In the genomic region with DNA sequence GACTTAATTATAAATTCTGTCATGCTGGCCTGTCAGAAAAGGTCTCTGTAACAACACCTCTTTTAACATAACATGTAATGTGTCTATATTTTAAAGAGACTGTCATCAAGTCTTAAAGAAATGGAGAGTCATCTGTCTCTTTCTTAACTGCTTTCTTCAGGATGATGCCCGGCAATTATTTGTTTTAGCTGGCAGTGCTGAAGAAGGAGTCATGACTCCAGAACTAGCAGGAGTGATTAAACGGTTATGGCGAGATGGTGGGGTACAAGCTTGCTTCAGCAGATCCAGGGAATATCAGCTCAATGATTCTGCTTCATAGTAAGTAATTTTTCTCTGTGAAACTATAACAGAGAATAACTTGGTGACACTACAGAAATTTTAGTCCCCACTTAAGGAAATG, we compare ENCODE assay signal across 18 cellular contexts. TPM values are rescaled to one million over a fixed set of nuclear protein-coding genes. Genes with fewer than 3 reads are reported as not detected.
DNase-seq lines count a peak whose midpoint lies in the region; ATAC-seq and TF ChIP-seq lines count a peak whose summit lies in the region.
"Had no signal": no experiment of that assay in that cellular context is flagged by ENCODE, and none has a peak within 500 bp of the region (broad histone marks: within the 10 kb centered on the region; RNA-seq: fewer than 3 reads in every experiment).

No MANE protein-coding gene starts in this region.

- intact Hi-C loops in gastrocnemius medialis (cut with DNase I; ENCODE audit: low total_unique reads): no loop called here

- in situ Hi-C loops in gastrocnemius medialis (cut with MboI; ENCODE audit: low sequenced_read_pairs in 4 of 4): no loop called here

- no peaks in the 10 kb centered on the region for H3K27me3 ChIP-seq in gastrocnemius medialis
- H3K27me3 ChIP-seq: ovary had no signal

- H3K4me1 Mint-ChIP-seq in nephron progenitor cell: no peaks in the 10 kb centered on the region
- H3K4me1 Mint-ChIP-seq in stimulated activated naive B cell treated with anti-CD40 and anti-IgM and Interleukin-4, amounts not matched to agents 10 μg/mL and 1 μg/mL and 100 μg/mL, for 72 hours: peaks cover 2 to 12% of the 10 kb centered on the region in 2 donors
- H3K4me1 Mint-ChIP-seq: H9 had no signal

- peaks cover 0 to 28% of the 10 kb centered on the region in 2 donors for H3K36me3 ChIP-seq in gastrocnemius medialis
- H3K36me3 ChIP-seq: ovary had no signal

- no peak for TF ChIP-seq CTCF in coronary artery (IDR thresholded peaks at IDR 0.05)
- no peak for TF ChIP-seq CTCF in nephron progenitor cell (IDR thresholded peaks at IDR 0.05)
- TF ChIP-seq CTCF in gastrocnemius medialis (IDR thresholded peaks at IDR 0.05 in 4 of 5, conservative IDR thresholded peaks at IDR 0.05 in 1 of 5): no peak

- H3K36me3 Mint-ChIP-seq in nephron progenitor cell (ENCODE audit: low read depth): peaks cover 70% of the 10 kb centered on the region
- H3K36me3 Mint-ChIP-seq in stimulated activated naive B cell treated with anti-CD40 and anti-IgM and Interleukin-4, amounts not matched to agents 10 μg/mL and 1 μg/mL and 100 μg/mL, for 72 hours: peaks cover 12 to 45% of the 10 kb centered on the region in 2 donors

- no peak overlapping the region for H3K4me3 Mint-ChIP-seq in nephron progenitor cell
- no peak overlapping the region for H3K4me3 Mint-ChIP-seq in stimulated activated naive B cell treated with anti-CD40 and anti-IgM and Interleukin-4, amounts not matched to agents 10 μg/mL and 1 μg/mL and 100 μg/mL, for 72 hours
- H3K4me3 Mint-ChIP-seq: H9; stimulated activated naive CD8-positive, alpha-beta T cell treated with anti-CD3 and anti-CD28 coated beads, Interleukin-15, Interleukin-2, amounts not matched to agents 100 ng/mL and 50 ng/mL, for 24 hours; T-helper 1 cell treated with Interleukin-12 subunit alpha and Interleukin-12 subunit beta and Interleukin-4 antibody, amounts not matched to agents 30 μg/mL and 1 μg/mL, for 36 hours had no signal

- no peaks in the 10 kb centered on the region for H3K9me3 ChIP-seq in gastrocnemius medialis
- H3K9me3 ChIP-seq: ovary had no signal

- H3K9me3 Mint-ChIP-seq in nephron progenitor cell: no peaks in the 10 kb centered on the region
- H3K9me3 Mint-ChIP-seq in stimulated activated naive B cell treated with anti-CD40 and anti-IgM and Interleukin-4, amounts not matched to agents 10 μg/mL and 1 μg/mL and 100 μg/mL, for 72 hours: no peaks in the 10 kb centered on the region
- H3K9me3 Mint-ChIP-seq: H9; stimulated activated naive CD8-positive, alpha-beta T cell treated with anti-CD3 and anti-CD28 coated beads, Interleukin-15, Interleukin-2, amounts not matched to agents 100 ng/mL and 50 ng/mL, for 24 hours; T-helper 1 cell treated with Interleukin-12 subunit alpha and Interleukin-12 subunit beta and Interleukin-4 antibody, amounts not matched to agents 30 μg/mL and 1 μg/mL, for 36 hours had no signal

- H3K4me1 ChIP-seq in gastrocnemius medialis: peaks cover 11 to 13% of the 10 kb centered on the region in 2 donors

- H3K27ac ChIP-seq in coronary artery (peak overlapping the region; percentile 36 to 59), gastrocnemius medialis (no peak overlapping the region)
- H3K27ac ChIP-seq: ovary had no signal

- no peak for TF ChIP-seq POLR2A in gastrocnemius medialis (IDR thresholded peaks at IDR 0.05)

- H3K27me3 Mint-ChIP-seq in nephron progenitor cell (ENCODE audit: low read depth, poor library complexity): no peaks in the 10 kb centered on the region
- no peaks in the 10 kb centered on the region for H3K27me3 Mint-ChIP-seq in stimulated activated naive B cell treated with anti-CD40 and anti-IgM and Interleukin-4, amounts not matched to agents 10 μg/mL and 1 μg/mL and 100 μg/mL, for 72 hours
- H3K27me3 Mint-ChIP-seq: stimulated activated naive CD8-positive, alpha-beta T cell treated with anti-CD3 and anti-CD28 coated beads, Interleukin-15, Interleukin-2, amounts not matched to agents 100 ng/mL and 50 ng/mL, for 24 hours had no signal

- peak overlapping the region; percentile 7 for H3K27ac Mint-ChIP-seq in nephron progenitor cell
- no peak overlapping the region for H3K27ac Mint-ChIP-seq in stimulated activated naive B cell treated with anti-CD40 and anti-IgM and Interleukin-4, amounts not matched to agents 10 μg/mL and 1 μg/mL and 100 μg/mL, for 72 hours
- H3K27ac Mint-ChIP-seq: H9; stimulated activated naive CD8-positive, alpha-beta T cell treated with anti-CD3 and anti-CD28 coated beads, Interleukin-15, Interleukin-2, amounts not matched to agents 100 ng/mL and 50 ng/mL, for 24 hours; T-helper 1 cell treated with Interleukin-12 subunit alpha and Interleukin-12 subunit beta and Interleukin-4 antibody, amounts not matched to agents 30 μg/mL and 1 μg/mL, for 36 hours had no signal

- DNase-seq in AG20443 (ENCODE audit: low spot score) (peak; percentile 17), LHCN-M2 (ENCODE audit: low read depth) (peak; percentile 21), coronary artery (ENCODE audit: low spot score) (no peak), nephron progenitor cell (no peak), NCI-H526 (lab: John Stamatoyannopoulos, UW) (no peak), gastrocnemius medialis (no peak)
- no peak for DNase-seq in stimulated activated naive B cell treated with anti-CD40 and anti-IgM and Interleukin-4, amounts not matched to agents 10 μg/mL and 1 μg/mL and 100 μg/mL, for 72 hours
- no peak for DNase-seq in activated CD4-positive, alpha-beta T cell treated with anti-CD3 and anti-CD28 coated beads for 1 hour
- DNase-seq: activated CD4-positive, CD25-positive, alpha-beta regulatory T cell; amniotic stem cell; DND-41; H9; mesendoderm; ovary; small intestine had no signal

- no peak overlapping the region for H3K4me3 ChIP-seq in coronary artery
- H3K4me3 ChIP-seq in gastrocnemius medialis: no peak overlapping the region
- H3K4me3 ChIP-seq: ovary had no signal

- no peak for ATAC-seq in stimulated activated naive B cell treated with anti-CD40 and anti-IgM and Interleukin-4, amounts not matched to agents 10 μg/mL and 1 μg/mL and 100 μg/mL, for 72 hours (replicated peaks)
- ATAC-seq in gastrocnemius medialis: no peak

RNA-seq across cellular contexts. Expression of a gene that starts 30.6 kb away (rescaled TPM):
- 10.6 and 10.8 TPM in 2 replicates for total RNA-seq in LHCN-M2 (2014; rRNA removed)
- 4.7 TPM for polyA plus RNA-seq in LHCN-M2 (2012)
- 1 to 10 TPM in 3 of 4 donors, under 1 TPM in 1; 0.90 to 2.5 (median 1.8) TPM for total RNA-seq in gastrocnemius medialis

RNA-seq across cellular contexts. Expression of a gene that starts 39.4 kb away (rescaled TPM):
- total RNA-seq in LHCN-M2 (2014; rRNA removed) (not detected in 2 replicates), gastrocnemius medialis (not detected)
- polyA plus RNA-seq in LHCN-M2 (2012): 0.04 TPM
- total RNA-seq: ovary had no signal

RNA-seq across cellular contexts. Expression of a gene that starts 40.4 kb away (rescaled TPM):
- not detected in 2 replicates for total RNA-seq in LHCN-M2 (2014; rRNA removed)
- polyA plus RNA-seq in LHCN-M2 (2012): 0.10 TPM
- total RNA-seq in gastrocnemius medialis: not detected
- total RNA-seq: ovary, RPMI7951 had no signal
- polyA plus RNA-seq: ovary had no signal

RNA-seq across cellular contexts. Expression of a gene that starts 40.6 kb away (rescaled TPM):
- total RNA-seq in LHCN-M2 (2014; rRNA removed) (44.0 and 60.0 TPM in 2 replicates), gastrocnemius medialis (10 to 100 TPM in 2 of 4 donors, 1 to 10 TPM in 2; 5.3 to 19.4 (median 10.4) TPM)
- polyA plus RNA-seq in LHCN-M2 (2012): 37.9 TPM

Comparison
In these comparisons a context has a peak if more than half of its experiments do, and no peak if none do; other contexts are left out.
1. DNase-seq: peak in AG20443 (single experiment) and LHCN-M2 (single experiment); none in coronary artery (single experiment), nephron progenitor cell (single experiment), NCI-H526 (0 of 2), stimulated activated naive B cell treated with anti-CD40 and anti-IgM and Interleukin-4, amounts not matched to agents 10 μg/mL and 1 μg/mL and 100 μg/mL, for 72 hours (single experiment), activated CD4-positive, alpha-beta T cell treated with anti-CD3 and anti-CD28 coated beads for 1 hour (single experiment) and gastrocnemius medialis (0 of 2).
2. H3K27ac ChIP-seq: peak in coronary artery (2 of 2); none in gastrocnemius medialis (0 of 4).